31 cellular contexts compared by ENCODE assay signal in the genomic region with DNA sequence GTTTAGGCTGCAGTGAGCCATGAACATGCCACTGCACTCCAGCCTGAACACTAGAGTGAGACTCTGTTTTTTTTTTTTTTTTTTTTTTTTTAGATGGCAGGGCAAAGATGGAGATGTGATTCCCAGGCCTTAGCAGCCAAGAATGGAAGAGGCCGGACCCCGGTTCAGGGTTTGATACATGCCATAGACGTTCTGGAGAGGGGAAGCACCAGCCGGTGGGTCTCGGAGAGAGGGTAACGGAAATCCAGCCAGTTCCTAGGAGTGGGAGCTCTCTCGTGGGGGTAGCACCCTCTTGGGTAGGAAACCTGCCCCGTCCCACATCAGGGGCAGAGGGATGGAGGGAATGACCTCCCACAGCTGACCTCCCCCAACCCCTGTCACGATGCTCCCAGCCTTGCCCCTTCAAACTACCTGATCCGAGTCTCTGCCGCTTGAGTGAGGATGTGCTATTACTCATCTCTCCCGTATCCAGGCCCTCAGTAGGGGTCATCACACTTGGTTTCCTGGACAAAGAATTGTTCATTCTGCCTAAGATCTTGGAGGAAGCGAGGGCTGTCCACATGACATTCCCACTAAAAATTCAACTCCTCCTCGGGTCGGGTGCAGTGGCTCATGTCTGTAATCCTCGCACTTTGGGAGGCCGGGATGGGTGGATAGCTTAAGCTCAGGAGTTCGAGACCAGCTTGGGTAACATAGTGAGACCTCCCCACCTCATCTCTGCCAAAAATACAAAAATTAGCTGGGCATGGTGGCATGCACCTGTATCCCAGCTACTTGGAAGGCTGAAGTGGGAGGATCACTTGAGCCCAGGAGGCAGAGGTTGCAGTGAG. TPM values are rescaled to one million over a fixed set of nuclear protein-coding genes. Genes with fewer than 3 reads are reported as not detected.
A peak's percentile ranks its signal among the peaks of the same experiment; 100 is the strongest.
DNase-seq lines count a peak whose midpoint lies in the region; ATAC-seq and TF ChIP-seq lines count a peak whose summit lies in the region.
"Had no signal": no experiment of that assay in that cellular context is flagged by ENCODE, and none has a peak within 500 bp of the region (broad histone marks: within the 10 kb centered on the region; RNA-seq: fewer than 3 reads in every experiment).

No MANE protein-coding gene starts in this region.

- H3K36me3 Mint-ChIP-seq in activated naive CD8-positive, alpha-beta T cell treated with anti-CD3 and anti-CD28 coated beads, Interleukin-2, amount 50 U/mL, for 24 hours (ENCODE audit: low read depth), result peaks cover 27% of the 10 kb centered on the region
- peaks cover 9% of the 10 kb centered on the region for H3K36me3 Mint-ChIP-seq in activated naive CD8-positive, alpha-beta T cell treated with anti-CD3 and anti-CD28 coated beads for 36 hours
- peaks cover 23% of the 10 kb centered on the region for H3K36me3 Mint-ChIP-seq in activated naive CD4-positive, alpha-beta T cell treated with anti-CD3 and anti-CD28 coated beads for 36 hours (ENCODE audit: low read depth)
- H3K36me3 Mint-ChIP-seq: activated naive CD4-positive, alpha-beta T cell treated with anti-CD3 and anti-CD28 coated beads, Interleukin-2, amount 50 U/mL, for 72 hours; type B pancreatic cell had no signal

- H3K4me3 Mint-ChIP-seq in activated naive CD8-positive, alpha-beta T cell treated with anti-CD3 and anti-CD28 coated beads, Interleukin-2, amount 50 U/mL, for 24 hours, result no peak overlapping the region
- H3K4me3 Mint-ChIP-seq in activated naive CD8-positive, alpha-beta T cell treated with anti-CD3 and anti-CD28 coated beads for 36 hours, result no peak overlapping the region
- H3K4me3 Mint-ChIP-seq in activated naive CD4-positive, alpha-beta T cell treated with anti-CD3 and anti-CD28 coated beads for 36 hours, result no peak overlapping the region
- H3K4me3 Mint-ChIP-seq: activated CD4-positive, alpha-beta memory T cell treated with anti-CD3 and anti-CD28 coated beads, Interleukin-2, amount 10 ng/mL, durations not matched to agents 7 days and 5 days; activated T-helper 17 cell treated with anti-CD3 and anti-CD28 coated beads, Interleukin-2, amount 50 U/mL, for 72 hours; CD4-positive, CD25-positive, alpha-beta regulatory T cell; naive B cell; stimulated activated naive B cell treated with anti-CD40 and anti-IgM and Interleukin-4, amounts not matched to agents 10 μg/mL and 1 μg/mL and 100 μg/mL, for 72 hours; type B pancreatic cell had no signal

- DNase-seq in activated naive CD8-positive, alpha-beta T cell treated with anti-CD3 and anti-CD28 coated beads, Interleukin-2, amount 50 U/mL, for 24 hours, result no peak
- DNase-seq in activated naive CD8-positive, alpha-beta T cell treated with anti-CD3 and anti-CD28 coated beads for 36 hours, result no peak
- peak; percentile 66 for DNase-seq in dermis blood vessel endothelial cell
- peak; percentile 41 for DNase-seq in mesenteric fat pad (ENCODE audit: low spot score)
- DNase-seq in NCI-H2171 treated with DMSO at 0.1 percent for 48 hours (lab: John Stamatoyannopoulos, UW), result no peak
- DNase-seq in GM10266 (ENCODE audit: extremely low spot score), result no peak
- no peak for DNase-seq in activated naive CD4-positive, alpha-beta T cell treated with anti-CD3 and anti-CD28 coated beads for 36 hours
- no peak for DNase-seq in posterior cingulate gyrus
- DNase-seq: activated CD4-positive, alpha-beta memory T cell treated with anti-CD3 and anti-CD28 coated beads, Interleukin-2, amount 10 ng/mL, durations not matched to agents 7 days and 5 days; activated CD4-positive, CD25-positive, alpha-beta regulatory T cell treated with anti-CD3 and anti-CD28 coated beads, Interleukin-2, amount 50 U/mL, for 72 hours; activated CD8-positive, alpha-beta memory T cell treated with anti-CD3 and anti-CD28 coated beads, Interleukin-2, amount 50 U/mL, for 4 hours; CD4-positive, CD25-positive, alpha-beta regulatory T cell; colonic mucosa; DMS 273 treated with DMSO at 0.1 percent for 48 hours; effector memory CD4-positive, alpha-beta T cell; islet precursor cell; KG1; MG63; midbrain; naive B cell; NCI-H1105; NCI-H1930; NCI-H2227 treated with DMSO at 0.1 percent for 48 hours; NCI-H526; PC-3; Right ventricle myocardium superior; stimulated activated naive B cell treated with anti-CD40 and anti-IgM and Interleukin-4, amounts not matched to agents 10 μg/mL and 1 μg/mL and 100 μg/mL, for 72 hours had no signal

- no peaks in the 10 kb centered on the region for H3K9me3 Mint-ChIP-seq in activated naive CD8-positive, alpha-beta T cell treated with anti-CD3 and anti-CD28 coated beads, Interleukin-2, amount 50 U/mL, for 24 hours
- H3K9me3 Mint-ChIP-seq in activated naive CD8-positive, alpha-beta T cell treated with anti-CD3 and anti-CD28 coated beads for 36 hours, result no peaks in the 10 kb centered on the region
- no peaks in the 10 kb centered on the region for H3K9me3 Mint-ChIP-seq in activated naive CD4-positive, alpha-beta T cell treated with anti-CD3 and anti-CD28 coated beads for 36 hours
- H3K9me3 Mint-ChIP-seq: activated CD4-positive, alpha-beta memory T cell treated with anti-CD3 and anti-CD28 coated beads, Interleukin-2, amount 10 ng/mL, durations not matched to agents 7 days and 5 days; activated naive CD4-positive, alpha-beta T cell treated with anti-CD3 and anti-CD28 coated beads, Interleukin-2, amount 50 U/mL, for 72 hours; activated T-helper 17 cell treated with anti-CD3 and anti-CD28 coated beads, Interleukin-2, amount 50 U/mL, for 72 hours; naive B cell; stimulated activated naive B cell treated with anti-CD40 and anti-IgM and Interleukin-4, amounts not matched to agents 10 μg/mL and 1 μg/mL and 100 μg/mL, for 72 hours; type B pancreatic cell had no signal

- CTCF ChIA-PET in activated naive CD4-positive, alpha-beta T cell treated with anti-CD3 and anti-CD28 coated beads for 36 hours (lab: Charles Lee), result no interaction called here

- H3K27ac Mint-ChIP-seq in activated naive CD8-positive, alpha-beta T cell treated with anti-CD3 and anti-CD28 coated beads, Interleukin-2, amount 50 U/mL, for 24 hours, result peak overlapping the region; percentile 35
- H3K27ac Mint-ChIP-seq in activated naive CD8-positive, alpha-beta T cell treated with anti-CD3 and anti-CD28 coated beads for 36 hours, result no peak overlapping the region
- no peak overlapping the region for H3K27ac Mint-ChIP-seq in activated naive CD4-positive, alpha-beta T cell treated with anti-CD3 and anti-CD28 coated beads for 36 hours
- H3K27ac Mint-ChIP-seq: activated CD4-positive, alpha-beta memory T cell treated with anti-CD3 and anti-CD28 coated beads, Interleukin-2, amount 10 ng/mL, durations not matched to agents 7 days and 5 days; activated T-helper 17 cell treated with anti-CD3 and anti-CD28 coated beads, Interleukin-2, amount 50 U/mL, for 72 hours; stimulated activated naive B cell treated with anti-CD40 and anti-IgM and Interleukin-4, amounts not matched to agents 10 μg/mL and 1 μg/mL and 100 μg/mL, for 72 hours; type B pancreatic cell had no signal

- H3K4me1 Mint-ChIP-seq in activated naive CD8-positive, alpha-beta T cell treated with anti-CD3 and anti-CD28 coated beads, Interleukin-2, amount 50 U/mL, for 24 hours, result no peaks in the 10 kb centered on the region
- no peaks in the 10 kb centered on the region for H3K4me1 Mint-ChIP-seq in activated naive CD8-positive, alpha-beta T cell treated with anti-CD3 and anti-CD28 coated beads for 36 hours
- H3K4me1 Mint-ChIP-seq in activated naive CD4-positive, alpha-beta T cell treated with anti-CD3 and anti-CD28 coated beads for 36 hours (ENCODE audit: low read depth), result no peaks in the 10 kb centered on the region
- H3K4me1 Mint-ChIP-seq: activated CD4-positive, alpha-beta memory T cell treated with anti-CD3 and anti-CD28 coated beads, Interleukin-2, amount 10 ng/mL, durations not matched to agents 7 days and 5 days; stimulated activated naive B cell treated with anti-CD40 and anti-IgM and Interleukin-4, amounts not matched to agents 10 μg/mL and 1 μg/mL and 100 μg/mL, for 72 hours had no signal

- no peak for ATAC-seq in activated naive CD8-positive, alpha-beta T cell treated with anti-CD3 and anti-CD28 coated beads, Interleukin-2, amount 50 U/mL, for 24 hours
- ATAC-seq: activated naive CD4-positive, alpha-beta T cell treated with anti-CD3 and anti-CD28 coated beads, Interleukin-2, amount 50 U/mL, for 72 hours; activated T-helper 17 cell treated with anti-CD3 and anti-CD28 coated beads, Interleukin-2, amount 50 U/mL, for 72 hours; esophagus mucosa; PC-3; stimulated activated naive B cell treated with anti-CD40 and anti-IgM and Interleukin-4, amounts not matched to agents 10 μg/mL and 1 μg/mL and 100 μg/mL, for 72 hours had no signal

- intact Hi-C loops in activated naive CD4-positive, alpha-beta T cell treated with anti-CD3 and anti-CD28 coated beads for 36 hours (cut with micrococcal nuclease), result no loop called here
- intact Hi-C loops in posterior cingulate gyrus (cut with DNase I), result no loop called here

- TF ChIP-seq CTCF in GM10266 (IDR thresholded peaks at IDR 0.05; ENCODE audit: control insufficient read depth, insufficient read depth, low read depth, missing control alignments), result no peak

- no peaks in the 10 kb centered on the region for H3K27me3 Mint-ChIP-seq in activated naive CD8-positive, alpha-beta T cell treated with anti-CD3 and anti-CD28 coated beads, Interleukin-2, amount 50 U/mL, for 24 hours
- H3K27me3 Mint-ChIP-seq in activated naive CD8-positive, alpha-beta T cell treated with anti-CD3 and anti-CD28 coated beads for 36 hours, result no peaks in the 10 kb centered on the region
- H3K27me3 Mint-ChIP-seq in activated naive CD4-positive, alpha-beta T cell treated with anti-CD3 and anti-CD28 coated beads for 36 hours (ENCODE audit: low read depth), result no peaks in the 10 kb centered on the region
- H3K27me3 Mint-ChIP-seq: activated CD4-positive, alpha-beta memory T cell treated with anti-CD3 and anti-CD28 coated beads, Interleukin-2, amount 10 ng/mL, durations not matched to agents 7 days and 5 days; activated T-helper 17 cell treated with anti-CD3 and anti-CD28 coated beads, Interleukin-2, amount 50 U/mL, for 72 hours; CD4-positive, CD25-positive, alpha-beta regulatory T cell; naive B cell; stimulated activated naive B cell treated with anti-CD40 and anti-IgM and Interleukin-4, amounts not matched to agents 10 μg/mL and 1 μg/mL and 100 μg/mL, for 72 hours; type B pancreatic cell had no signal

RNA-seq across cellular contexts. Expression of a gene that starts 47.3 kb away (rescaled TPM):
- total RNA-seq in activated naive CD8-positive, alpha-beta T cell treated with anti-CD3 and anti-CD28 coated beads for 36 hours, result 10 to 100 TPM; 44.3 to 45.5 TPM
- total RNA-seq in dermis blood vessel endothelial cell (20.8 and 21.0 TPM in 2 replicates), mesenteric fat pad (12.9 TPM)
- total RNA-seq in activated naive CD4-positive, alpha-beta T cell treated with anti-CD3 and anti-CD28 coated beads for 36 hours, result 10 to 100 TPM; 37.2 to 37.6 TPM

RNA-seq across cellular contexts. Expression of a gene that starts 47.7 kb away (rescaled TPM):
- total RNA-seq in activated naive CD8-positive, alpha-beta T cell treated with anti-CD3 and anti-CD28 coated beads for 36 hours, result 10 to 100 TPM; 71.8 to 77.6 TPM
- total RNA-seq in dermis blood vessel endothelial cell, result 25.0 and 25.5 TPM in 2 replicates
- 73.4 TPM for total RNA-seq in mesenteric fat pad
- 10 to 100 TPM; 40.7 to 46.4 TPM for total RNA-seq in activated naive CD4-positive, alpha-beta T cell treated with anti-CD3 and anti-CD28 coated beads for 36 hours

RNA-seq across cellular contexts. Expression of a gene that starts 50.6 kb away (rescaled TPM):
- total RNA-seq in activated naive CD8-positive, alpha-beta T cell treated with anti-CD3 and anti-CD28 coated beads for 36 hours, result 10 to 100 TPM; 17.2 to 18.8 TPM
- total RNA-seq in dermis blood vessel endothelial cell, result 15.4 and 16.7 TPM in 2 replicates
- 23.8 TPM for total RNA-seq in mesenteric fat pad
- total RNA-seq in activated naive CD4-positive, alpha-beta T cell treated with anti-CD3 and anti-CD28 coated beads for 36 hours, result 10 to 100 TPM; 44.9 to 49.4 TPM

Comparison
In these comparisons a context has a peak if more than half of its experiments do, and no peak if none do; other contexts are left out.
1. DNase-seq: peak in dermis blood vessel endothelial cell (single experiment) and mesenteric fat pad (single experiment); none in activated naive CD8-positive, alpha-beta T cell treated with anti-CD3 and anti-CD28 coated beads, Interleukin-2, amount 50 U/mL, for 24 hours (single experiment), activated naive CD8-positive, alpha-beta T cell treated with anti-CD3 and anti-CD28 coated beads for 36 hours (single experiment), NCI-H2171 treated with DMSO at 0.1 percent for 48 hours (single experiment), GM10266 (single experiment), activated naive CD4-positive, alpha-beta T cell treated with anti-CD3 and anti-CD28 coated beads for 36 hours (single experiment) and posterior cingulate gyrus (0 of 10).